21 cellular contexts compared by ENCODE assay signal in the genomic region with DNA sequence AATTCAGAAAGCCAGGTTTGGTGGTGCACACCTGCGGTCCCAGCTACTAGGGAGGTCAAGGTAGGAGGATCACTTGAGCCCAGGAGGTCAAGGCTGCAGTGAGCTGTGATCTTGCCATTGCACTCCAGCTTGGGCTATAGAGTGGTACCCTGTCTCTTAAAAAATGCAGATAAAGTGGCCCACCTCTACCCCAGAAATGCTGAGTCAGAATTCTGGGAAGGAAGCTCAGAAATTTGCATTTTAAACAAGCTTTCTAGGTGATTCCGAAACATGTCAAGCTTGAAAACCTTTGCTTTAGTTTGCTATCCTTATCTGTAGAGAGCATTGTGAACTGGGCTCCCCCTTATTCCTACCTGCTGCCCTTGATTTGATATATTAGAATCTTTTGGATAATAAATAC. TPM values are rescaled to one million over a fixed set of nuclear protein-coding genes. Genes with fewer than 3 reads are reported as not detected.
DNase-seq lines count a peak whose midpoint lies in the region; ATAC-seq, FAIRE-seq and TF ChIP-seq lines count a peak whose summit lies in the region.
"Had no signal": no experiment of that assay in that cellular context is flagged by ENCODE, and none has a peak within 500 bp of the region (broad histone marks: within the 10 kb centered on the region; RNA-seq: fewer than 3 reads in every experiment).

No MANE protein-coding gene starts in this region.

- CTCF ChIA-PET in HepG2 (lab: Yijun Ruan, JAX; ENCODE audit: low intra/inter-chr PET ratio, low total read pairs) (no interaction called here), H1 (lab: Charles Lee; ENCODE audit: partially characterized antibody) (interaction anchor here (1.2 to 4.7 kb wide), 6 partner anchors 8 to 53 kb away, joined by 3 to 43 read pairs (median 17); a partner anchor contains a TSS)
- CTCF ChIA-PET in activated naive CD4-positive, alpha-beta T cell treated with anti-CD3 and anti-CD28 coated beads, Interleukin-2, amount 10 ng/mL, durations not matched to agents 7 days and 5 days (lab: Charles Lee) = no interaction called here

- TF ChIP-seq RAD21 in HepG2 (CRISPR knock-in tag; IDR thresholded peaks at IDR 0.05) (no peak), H1 (IDR thresholded peaks at IDR 0.05 in 1 of 2, conservative IDR thresholded peaks at IDR 0.05 in 1 of 2; ENCODE audit: low read depth in 2 of 2, low read length in 2 of 2) (no peak)

- no peak overlapping the region for H3K56ac ChIP-seq in H1 (replicated peaks; ENCODE audit: insufficient read length, low read depth, low read length)

- H4K5ac ChIP-seq in H1 (ENCODE audit: insufficient read length, low read depth, low read length) = no peak overlapping the region

- H3K18ac ChIP-seq in H1 (ENCODE audit: extremely low read depth, low read length) = no peak overlapping the region

- H3K4me3 ChIP-seq in HepG2 (replicated peaks in 1 of 3; ENCODE audit: insufficient read depth in 1 of 3, low read depth in 2 of 3, low read length in 3 of 3) = no peak overlapping the region
- H3K4me3 ChIP-seq in right lobe of liver = no peak overlapping the region
- peak overlapping the region; percentile 24 for H3K4me3 ChIP-seq in OCI-LY3 (ENCODE audit: low read length)
- H3K4me3 ChIP-seq in H1 (ENCODE audit: extremely low read depth in 1 of 4, insufficient read depth in 2 of 4, low read depth in 3 of 4, low read length in 4 of 4) = no peak overlapping the region
- H3K4me3 ChIP-seq: BLaER1 treated with 17β-estradiol and CSF1 and Interleukin-3, amounts not matched to agents 10 nM and 100 nM had no signal

- no peak overlapping the region for H3K27ac Mint-ChIP-seq in activated naive CD4-positive, alpha-beta T cell treated with anti-CD3 and anti-CD28 coated beads, Interleukin-2, amount 10 ng/mL, durations not matched to agents 7 days and 5 days
- H3K27ac Mint-ChIP-seq: B cell; CD8-positive, alpha-beta T cell; HFFc6 had no signal

- DNase-seq in HepG2 (ENCODE audit: low spot score) (no peak), right lobe of liver (no peak), H1 (ENCODE audit: low read depth in 1 of 2, low spot score in 2 of 2) (no peak), H4 (ENCODE audit: low spot score) (no peak), NCI-H82 treated with DMSO at 0.1 percent for 48 hours (lab: John Stamatoyannopoulos, UW; ENCODE audit: unreplicated experiment) (no peak)
- DNase-seq in activated naive CD4-positive, alpha-beta T cell treated with anti-CD3 and anti-CD28 coated beads, Interleukin-2, amount 10 ng/mL, durations not matched to agents 7 days and 5 days = no peak
- DNase-seq: CD8-positive, alpha-beta T cell; COR-L47; DMS 273 treated with DMSO at 0.1 percent for 48 hours; DMS53; DND-41; H7; HFFc6 had no signal

- H3K36me3 ChIP-seq in HepG2 (replicated peaks in 1 of 2; ENCODE audit: control insufficient read depth in 1 of 2, insufficient read depth in 2 of 2, low read length in 2 of 2) (no peaks in the 10 kb centered on the region), right lobe of liver (no peaks in the 10 kb centered on the region), OCI-LY3 (replicated peaks; ENCODE audit: low read depth, low read length) (peaks cover 4% of the 10 kb centered on the region), H1 (ENCODE audit: control insufficient read depth in 2 of 4, insufficient read depth in 4 of 4, low read length in 3 of 4) (no peaks in the 10 kb centered on the region; a peak in 2 of 8 replicates)

- no peak overlapping the region for H2BK15ac ChIP-seq in H1 (ENCODE audit: low read length)

- H3K4ac ChIP-seq in H1 (replicated peaks; ENCODE audit: insufficient read length, low read depth, low read length) = no peak overlapping the region

- no peak overlapping the region for H2BK12ac ChIP-seq in H1 (ENCODE audit: low read depth, low read length)

- no peak overlapping the region for H4K8ac ChIP-seq in H1 (ENCODE audit: extremely low read depth, insufficient read depth, low read length)

- TF ChIP-seq EP300 in HepG2 (IDR thresholded peaks at IDR 0.05; ENCODE audit: low read depth in 2 of 2, low read length in 2 of 2) (no peak), HepG2 (CRISPR knock-in tag; IDR thresholded peaks at IDR 0.05; ENCODE audit: borderline replicate concordance) (no peak), H1 (IDR thresholded peaks at IDR 0.05; ENCODE audit: borderline replicate concordance in 1 of 2, low read depth in 2 of 2, low read length in 2 of 2) (no peak)

- H3K4me1 Mint-ChIP-seq in activated naive CD4-positive, alpha-beta T cell treated with anti-CD3 and anti-CD28 coated beads, Interleukin-2, amount 10 ng/mL, durations not matched to agents 7 days and 5 days = no peaks in the 10 kb centered on the region

- peaks cover 48% of the 10 kb centered on the region for H3K27me3 Mint-ChIP-seq in activated naive CD4-positive, alpha-beta T cell treated with anti-CD3 and anti-CD28 coated beads, Interleukin-2, amount 10 ng/mL, durations not matched to agents 7 days and 5 days

- H3K14ac ChIP-seq in H1 (ENCODE audit: insufficient read length) = no peak overlapping the region

- TF ChIP-seq CTCF in HepG2 (CRISPR knock-in tag; IDR thresholded peaks at IDR 0.05) (no peak), right lobe of liver (IDR thresholded peaks at IDR 0.05) (no peak), OCI-LY3 (IDR thresholded peaks at IDR 0.05; ENCODE audit: low read depth, low read length) (no peak), H1 (IDR thresholded peaks at IDR 0.05; ENCODE audit: control extremely low read depth in 1 of 3, insufficient read depth in 1 of 3, low read depth in 1 of 3, low read length in 3 of 3) (no peak)

- FAIRE-seq in HepG2 (lab: Jason Lieb, UNC) (no peak), H1 (lab: Jason Lieb, UNC) (no peak)
- FAIRE-seq: G401.6, GM12891 had no signal

- intact Hi-C loops in HepG2 (cut with micrococcal nuclease; ENCODE audit: unreplicated experiment) = no loop called here
- intact Hi-C loops in right lobe of liver (cut with DNase I) = no loop called here

- peaks cover 12% of the 10 kb centered on the region for H3K79me1 ChIP-seq in H1 (ENCODE audit: low read depth, low read length)

- no peaks in the 10 kb centered on the region for H3K79me2 ChIP-seq in HepG2 (ENCODE audit: insufficient read depth, low read length)
- H3K79me2 ChIP-seq in OCI-LY3 (ENCODE audit: low read length) = no peaks in the 10 kb centered on the region
- peaks cover 11 to 96% of the 10 kb centered on the region in 2 experiments; a peak in 3 of 4 replicates for H3K79me2 ChIP-seq in H1 (ENCODE audit: control insufficient read depth in 1 of 2, insufficient read depth in 2 of 2, low read length in 2 of 2)

- H2AFZ ChIP-seq in HepG2 (ENCODE audit: low read length) (no peak overlapping the region), OCI-LY3 (ENCODE audit: low read depth, low read length) (no peak overlapping the region), H1 (ENCODE audit: low read length) (no peak overlapping the region)

- H3K27me3 ChIP-seq in HepG2 (ENCODE audit: control insufficient read depth in 1 of 2, insufficient read depth in 2 of 2, low read length in 2 of 2) (peaks cover 1 to 10% of the 10 kb centered on the region in 2 experiments; a peak in 4 of 5 replicates), right lobe of liver (no peaks in the 10 kb centered on the region), OCI-LY3 (ENCODE audit: low read depth, low read length) (no peaks in the 10 kb centered on the region), H1 (replicated peaks in 1 of 4; ENCODE audit: control insufficient read depth in 3 of 4, extremely low read depth in 1 of 4, insufficient read depth in 3 of 4, low read length in 3 of 4) (no peaks in the 10 kb centered on the region; a peak in 2 of 7 replicates)

- ATAC-seq in HepG2 (no peak), right lobe of liver (no peak), GM18870 (IDR thresholded peaks at IDR 0.05; ENCODE audit: unreplicated experiment) (no peak)
- ATAC-seq: CD8-positive, alpha-beta T cell; HCT116 had no signal

- H2BK20ac ChIP-seq in H1 (ENCODE audit: low read length) = no peak overlapping the region

- BruUV-seq in HepG2 (replicated peaks; lab: Mats Ljungman, UMichigan) = no TSS peak

- H3K9me3 Mint-ChIP-seq in activated naive CD4-positive, alpha-beta T cell treated with anti-CD3 and anti-CD28 coated beads, Interleukin-2, amount 10 ng/mL, durations not matched to agents 7 days and 5 days = no peaks in the 10 kb centered on the region
- H3K9me3 Mint-ChIP-seq: CD8-positive, alpha-beta T cell; HFFc6 had no signal

- H4K91ac ChIP-seq in H1 (replicated peaks; ENCODE audit: insufficient read length, low read length) = no peak overlapping the region

- H3K4me2 ChIP-seq in HepG2 (ENCODE audit: low read depth, low read length) (no peak overlapping the region), OCI-LY3 (ENCODE audit: low read length) (peak overlapping the region; percentile 63), H1 (ENCODE audit: insufficient read depth in 1 of 2, low read depth in 2 of 2, low read length in 2 of 2) (no peak overlapping the region)

- 19% methylated on average over 2 of the region's 2 CpGs for WGBS in HepG2 (ENCODE audit: low lambda C conversion rate)
- WGBS in right lobe of liver (ENCODE audit: insufficient coverage, low coverage, low lambda C conversion rate, missing lambda C conversion rate) = 54% methylated on average over 1 of the region's 2 CpGs
- 81% methylated on average over 2 of the region's 2 CpGs; no CpG with 5 or more reads in 1 of the 2 experiments for WGBS in H1 (ENCODE audit: extremely low coverage in 1 of 2, insufficient coverage in 1 of 2, insufficient read length in 1 of 2, insufficient replicate concordance in 2 of 2, low coverage in 1 of 2, low lambda C conversion rate in 2 of 2, missing lambda C conversion rate in 1 of 2), 2 experiments

- no peak overlapping the region for H2BK5ac ChIP-seq in H1 (ENCODE audit: low read depth, low read length)

- TF ChIP-seq POLR2A in HepG2 (IDR thresholded peaks at IDR 0.05; ENCODE audit: insufficient read depth in 1 of 2, low read depth in 2 of 2, low read length in 2 of 2) (no peak), right lobe of liver (IDR thresholded peaks at IDR 0.05) (no peak), H1 (IDR thresholded peaks at IDR 0.05; ENCODE audit: control extremely low read depth in 1 of 2, low read depth in 2 of 2, low read length in 2 of 2) (no peak)

- in situ Hi-C loops in HepG2 (cut with HindIII; ENCODE audit: extremely low pct_ligation_motif_present, low pct_unique_long_range_greater_than_20kb) = no loop called here

- H4K20me1 ChIP-seq in HepG2 (ENCODE audit: insufficient read depth, low read length) (no peaks in the 10 kb centered on the region), OCI-LY3 (ENCODE audit: insufficient read depth, low read length) (no peaks in the 10 kb centered on the region), H1 (replicated peaks in 1 of 2; ENCODE audit: control insufficient read depth in 1 of 2, insufficient read depth in 2 of 2, low read length in 2 of 2) (peaks cover 0 to 18% of the 10 kb centered on the region in 2 experiments)

- no peak overlapping the region for H3K23ac ChIP-seq in H1 (ENCODE audit: insufficient read length)

- H3K4me1 ChIP-seq in HepG2 (ENCODE audit: insufficient read depth, low read length) (no peaks in the 10 kb centered on the region), right lobe of liver (no peaks in the 10 kb centered on the region), OCI-LY3 (ENCODE audit: low read length) (peaks cover 35% of the 10 kb centered on the region), H1 (replicated peaks in 1 of 4; ENCODE audit: control insufficient read depth in 3 of 4, insufficient read depth in 4 of 4, low read length in 3 of 4) (peaks cover 0 to 14% (median 7%) of the 10 kb centered on the region in 4 experiments; a peak in 4 of 7 replicates)

- H2AK5ac ChIP-seq in H1 (ENCODE audit: low read depth, low read length) = no peak overlapping the region

- no peak overlapping the region for H2BK120ac ChIP-seq in H1 (replicated peaks; ENCODE audit: low read depth, low read length)

- no peak overlapping the region for H3K9ac ChIP-seq in HepG2 (ENCODE audit: insufficient read depth, low read depth, low read length)
- H3K9ac ChIP-seq in OCI-LY3 (ENCODE audit: low read length) = no peak overlapping the region
- no peak overlapping the region for H3K9ac ChIP-seq in H1 (replicated peaks in 1 of 4; ENCODE audit: extremely low read depth in 1 of 4, low read depth in 3 of 4, low read length in 3 of 4)
- H3K9ac ChIP-seq: BLaER1 treated with 17β-estradiol and CSF1 and Interleukin-3, amounts not matched to agents 10 nM and 100 nM had no signal

- POLR2A ChIA-PET in HepG2 (lab: Yijun Ruan, JAX) (no interaction called here), H1 (lab: Charles Lee; ENCODE audit: partially characterized antibody) (interaction anchor here (1.6 to 2.0 kb wide), 2 partner anchors 11 to 12 kb away, joined by 4 read pairs; no protein-coding TSS in a partner anchor)

- H3K27ac ChIP-seq in HepG2 (ENCODE audit: extremely low read length, insufficient read depth, low read length) (no peak overlapping the region), right lobe of liver (no peak overlapping the region), OCI-LY3 (ENCODE audit: low read length) (peak overlapping the region; percentile 27; the same call in 1 of the 2 replicates), H1 (ENCODE audit: low read depth, low read length) (no peak overlapping the region)
- H3K27ac ChIP-seq: 22Rv1; BLaER1 treated with 17β-estradiol and CSF1 and Interleukin-3, amounts not matched to agents 10 nM and 100 nM had no signal

- H3K36me3 Mint-ChIP-seq in activated naive CD4-positive, alpha-beta T cell treated with anti-CD3 and anti-CD28 coated beads, Interleukin-2, amount 10 ng/mL, durations not matched to agents 7 days and 5 days = no peaks in the 10 kb centered on the region
- H3K36me3 Mint-ChIP-seq: CD8-positive, alpha-beta T cell had no signal

- H3K23me2 ChIP-seq in H1 (ENCODE audit: low read depth, low read length) = no peaks in the 10 kb centered on the region

- H3K9me3 ChIP-seq in HepG2 (ENCODE audit: low read length) = no peaks in the 10 kb centered on the region
- H3K9me3 ChIP-seq in right lobe of liver = no peaks in the 10 kb centered on the region
- H3K9me3 ChIP-seq in OCI-LY3 (ENCODE audit: insufficient read depth, low read length) = no peaks in the 10 kb centered on the region; the same call in 1 of the 2 replicates
- no peaks in the 10 kb centered on the region for H3K9me3 ChIP-seq in H1 (ENCODE audit: insufficient read depth in 2 of 2, low read depth in 1 of 2, low read length in 1 of 2)

- no peak overlapping the region for H3K4me3 Mint-ChIP-seq in activated naive CD4-positive, alpha-beta T cell treated with anti-CD3 and anti-CD28 coated beads, Interleukin-2, amount 10 ng/mL, durations not matched to agents 7 days and 5 days
- H3K4me3 Mint-ChIP-seq: B cell; CD8-positive, alpha-beta T cell; HFFc6 had no signal

RNA-seq across cellular contexts. Expression of a gene that starts 7.7 kb away (rescaled TPM):
- total RNA-seq in HepG2 (2016; rRNA removed; fragmentation: Illumina TruSeq; extraction: Trizol) (0.64 and 0.81 TPM in 2 replicates), right lobe of liver (under 1 TPM; 0.04 to 0.64 (median 0.40) TPM)
- 0.44 and 0.71 TPM in 2 replicates for total RNA-seq in HepG2 (2016; cell fraction: cytosol; rRNA removed; fragmentation: Illumina TruSeq; extraction: Trizol; ENCODE audit: low read depth)
- 0.54 and 0.61 TPM in 2 replicates for total RNA-seq in HepG2 (2016; cell fraction: insoluble cytoplasmic fraction; rRNA removed; fragmentation: Illumina TruSeq; extraction: Trizol)
- total RNA-seq in HepG2 (2016; cell fraction: membrane; rRNA removed; fragmentation: Illumina TruSeq; extraction: Trizol) = 0.48 and 0.59 TPM in 2 replicates
- total RNA-seq in HepG2 (2016; cell fraction: nucleus; rRNA removed; fragmentation: Illumina TruSeq; extraction: Trizol) = 1.1 and 1.4 TPM in 2 replicates
- polyA plus RNA-seq in HepG2 (2011; rRNA removed) (0.05 and 0.07 TPM in 2 replicates), H1 (2011; rRNA removed) (3.6 and 4.3 TPM in 2 replicates)
- polyA plus RNA-seq in HepG2 (2011; cell fraction: cytosol; rRNA removed) = 0.01 and 0.08 TPM in 2 replicates
- polyA plus RNA-seq in HepG2 (2011; cell fraction: nucleus; rRNA removed) = 0.21 and 0.24 TPM in 2 replicates
- 0.21 TPM in 1 of 2 replicates, not detected in the other for polyA plus RNA-seq in HepG2 (2012)
- 0.17 and 0.23 TPM in 2 replicates for polyA plus RNA-seq in HepG2 (2016; cell fraction: cytosol; fragmentation: Illumina TruSeq; extraction: Trizol; ENCODE audit: low read depth)
- 0.08 and 0.13 TPM in 2 replicates for polyA plus RNA-seq in HepG2 (2016; cell fraction: insoluble cytoplasmic fraction; fragmentation: Illumina TruSeq; extraction: Trizol; ENCODE audit: low read depth)
- 0.24 and 0.39 TPM in 2 replicates for polyA plus RNA-seq in HepG2 (2016; cell fraction: membrane; fragmentation: Illumina TruSeq; extraction: Trizol; ENCODE audit: low read depth)
- polyA plus RNA-seq in HepG2 (2016; cell fraction: nucleus; fragmentation: Illumina TruSeq; extraction: Trizol; ENCODE audit: insufficient read depth, low read depth) = 0.52 and 1.2 TPM in 2 replicates
- polyA minus RNA-seq in HepG2 (2011; rRNA and poly(A)+ RNA removed; ENCODE audit: low replicate concordance) = 0.12 and 0.21 TPM in 2 replicates
- 0.10 and 0.70 TPM in 2 replicates for polyA minus RNA-seq in HepG2 (2011; cell fraction: cytosol; rRNA and poly(A)+ RNA removed)
- polyA minus RNA-seq in HepG2 (2011; cell fraction: nucleus; rRNA and poly(A)+ RNA removed) = 0.50 and 2.3 TPM in 2 replicates
- 24.0 and 26.2 TPM in 2 replicates for total RNA-seq in H1 (2021; fragmentation: NEBNext Ultra II Directional; extraction: Animal tissue kit (Norgen Biotek cat#: 25700))
- 3.0 TPM for polyA plus RNA-seq in H1 (2011; cell fraction: cytosol; rRNA removed)
- 10.0 TPM for polyA plus RNA-seq in H1 (2011; cell fraction: nucleus; rRNA removed)
- 3.0 to 6.3 TPM (median 4.8 TPM) in 4 replicates for polyA plus RNA-seq in H1 (2012, experiment 1 of 2)
- 0.33 TPM for polyA plus RNA-seq in H1 (2012, experiment 2 of 2)
- polyA plus RNA-seq in H1 (2013, experiment 1 of 2) = 4.5 TPM
- 4.4 TPM for polyA plus RNA-seq in H1 (2013, experiment 2 of 2)
- 30.1 and 42.0 TPM in 2 replicates for polyA minus RNA-seq in H1 (2011; rRNA and poly(A)+ RNA removed)
- 17.8 TPM for polyA minus RNA-seq in H1 (2011; cell fraction: cytosol; rRNA and poly(A)+ RNA removed)
- 121 TPM for polyA minus RNA-seq in H1 (2011; cell fraction: nucleus; rRNA and poly(A)+ RNA removed)
- 1.1 and 1.4 TPM in 2 replicates for total RNA-seq in H4 (2014; rRNA removed; shearing (Covaris generic))

Comparison
In these comparisons a context has a peak if more than half of its experiments do, and no peak if none do; other contexts are left out.
1. RNA of a gene that starts 7.7 kb away (total RNA-seq): 24.0 to 26.2 TPM in H1; 1.1 to 1.4 TPM in H4, 0.44 to 1.4 TPM in HepG2 and 0.04 to 0.64 TPM in right lobe of liver; every median in the first group is over 10 times any median in the second.